8 cellular contexts compared by ENCODE assay signal in genomic region chr1:236795035-236795756, GRCh38. TPM values are rescaled to one million over a fixed set of nuclear protein-coding genes. Genes with fewer than 3 reads are reported as not detected.
A peak's percentile ranks its signal among the peaks of the same experiment; 100 is the strongest.
DNase-seq lines count a peak whose midpoint lies in the region; ATAC-seq and TF ChIP-seq lines count a peak whose summit lies in the region.

MTR (plus strand) TSS chr1:236795292; CDS start chr1:236795704, 412 bp downstream.

- in situ Hi-C loops in GM13976 (cut with MboI; ENCODE audit: low sequenced_read_pairs, unreplicated experiment): no loop called here

- H3K36me3 ChIP-seq in heart right ventricle (peaks cover 0 to 5% (median 0%) of the 10 kb centered on the region in 9 donors), upper lobe of left lung (no peaks in the 10 kb centered on the region)

- ATAC-seq in HG02870 (IDR thresholded peaks at IDR 0.05; ENCODE audit: unreplicated experiment): peak; percentile 98
- ATAC-seq in heart right ventricle: peak; percentile 98 to 99 (median 99)
- ATAC-seq in upper lobe of left lung (ENCODE audit: low FRiP score in 2 of 2): peak; percentile 99 to 100

- no peaks in the 10 kb centered on the region for H3K9me3 ChIP-seq in heart right ventricle
- H3K9me3 ChIP-seq in upper lobe of left lung: no peaks in the 10 kb centered on the region

- WGBS in heart right ventricle, 2 donors: 0% methylated on average over 65 to 67 of the region's 67 CpGs
- WGBS in upper lobe of left lung, 2 donors: 0 to 3% methylated on average over 16 to 38 of the region's 67 CpGs

- TF ChIP-seq CTCF in GM13976 (IDR thresholded peaks at IDR 0.05; ENCODE audit: borderline replicate concordance, control extremely low read depth, extremely low read depth, insufficient read depth, missing control alignments) (no peak), heart right ventricle (IDR thresholded peaks at IDR 0.05) (no peak), upper lobe of left lung (IDR thresholded peaks at IDR 0.05) (peak in 1 of 6 experiments; percentile 17)

- H3K4me1 ChIP-seq in heart right ventricle: peaks cover 0 to 45% (median 35%) of the 10 kb centered on the region in 9 donors
- H3K4me1 ChIP-seq in upper lobe of left lung: peaks cover 11 to 30% (median 18%) of the 10 kb centered on the region in 4 donors

- TF ChIP-seq POLR2A in upper lobe of left lung (IDR thresholded peaks at IDR 0.05): peak in 3 of 4 donors; percentile 82 to 91 (median 87)

- intact Hi-C loops in T-helper 1 cell treated with Interleukin-12 subunit alpha and Interleukin-12 subunit beta and Interleukin-4 antibody, amounts not matched to agents 30 ng/mL and 1 ng/mL, for 36 hours (cut with micrococcal nuclease): loop anchor here (1.0 to 10.0 kb wide), 12 partner anchors 36 to 1470 kb away; partner anchors contain the start of genes ACTN2, ARID4B, B3GALNT2 and GGPS1
- intact Hi-C loops in heart right ventricle (cut with DNase I): loop anchor here in 6 of 10 donors (10.0 kb wide), 3 partner anchors 70 to 510 kb away; partner anchors contain the start of genes HEATR1 (in 5 of the 6) and ERO1B (in 3 of the 6)
- intact Hi-C loops in posterior cingulate gyrus (cut with DNase I): loop anchor here (2.0 to 10.0 kb wide), 2 partner anchors 190 to 510 kb away; partner anchors contain the start of genes ERO1B and HEATR1

- H3K4me3 ChIP-seq in heart right ventricle (peak within 1 kb of the TSS; percentile 65 to 98 (median 89)), upper lobe of left lung (peak within 1 kb of the TSS; percentile 68 to 94 (median 82))

- H3K27ac ChIP-seq in heart right ventricle (peak within 1 kb of the TSS; percentile 85 to 97 (median 94)), upper lobe of left lung (peak within 1 kb of the TSS; percentile 89 to 94 (median 89))

- DNase-seq in GM13976 (ENCODE audit: low spot score) (peak; percentile 98), NCI-H146 treated with DMSO at 0.1 percent for 48 hours (lab: John Stamatoyannopoulos, UW; ENCODE audit: unreplicated experiment) (peak; percentile 95), amniotic stem cell (lab: John Stamatoyannopoulos, UW) (peak; percentile 98), heart right ventricle (peak; percentile 97 to 99), posterior cingulate gyrus (peak; percentile 95 to 100 (median 98)), upper lobe of left lung (peak; percentile 95 to 98)

- TF ChIP-seq EP300 in upper lobe of left lung (IDR thresholded peaks at IDR 0.05): no peak

- H3K27me3 ChIP-seq in heart right ventricle: peaks cover 0 to 5% (median 0%) of the 10 kb centered on the region in 7 donors
- H3K27me3 ChIP-seq in upper lobe of left lung: no peaks in the 10 kb centered on the region

RNA-seq across cellular contexts. Expression of gene MTR, which starts in this region (rescaled TPM):
- total RNA-seq in T-helper 1 cell treated with Interleukin-12 subunit alpha and Interleukin-12 subunit beta and Interleukin-4 antibody, amounts not matched to agents 30 ng/mL and 1 ng/mL, for 36 hours: 37.1 and 38.5 TPM in 2 replicates
- total RNA-seq in heart right ventricle: 100 to 1,000 TPM in 1 of 10 donors, 10 to 100 TPM in 9; 39.4 to 100 (median 71.6) TPM
- polyA plus RNA-seq in heart right ventricle: 10 to 100 TPM in 1 of 2 donors, 1 to 10 TPM in 1; 5.2 to 13.0 TPM
- 10 to 100 TPM; 21.0 to 44.0 (median 29.3) TPM for total RNA-seq in upper lobe of left lung

Comparison
In these comparisons a context has a peak if more than half of its experiments do, and no peak if none do; other contexts are left out.
1. Peak in every context shown above with its lines: DNase-seq, ATAC-seq, H3K4me3 ChIP-seq and H3K27ac ChIP-seq.